ENCODE assay signal across 27 cellular contexts in genomic region chr15:27487846-27488245, GRCh38.
"Had no signal": no experiment of that assay in that cellular context is flagged by ENCODE, and none has a peak within 500 bp of the region (broad histone marks: within the 10 kb centered on the region; RNA-seq: fewer than 3 reads in every experiment).

No MANE protein-coding gene starts in this region.

- DNase-seq: activated CD4-positive, alpha-beta memory T cell treated with anti-CD3 and anti-CD28 coated beads, Interleukin-2, amount 10 ng/mL, durations not matched to agents 7 days and 5 days; activated CD4-positive, alpha-beta T cell treated with anti-CD3 and anti-CD28 coated beads for 1 hour; activated CD4-positive, alpha-beta T cell treated with anti-CD3 and anti-CD28 coated beads for 4 hours; activated CD4-positive, alpha-beta T cell treated with anti-CD3 and anti-CD28 coated beads, Interleukin-2, amount 10 ng/mL, durations not matched to agents 7 days and 5 days; activated CD4-positive, alpha-beta T cell treated with anti-CD3 and anti-CD28 coated beads, Interleukin-2, amount 50 U/mL, for 4 hours; activated CD8-positive, alpha-beta memory T cell treated with anti-CD3 and anti-CD28 coated beads, Interleukin-2, amount 50 U/mL, for 48 hours; activated effector memory CD4-positive, alpha-beta T cell treated with Interleukin-2 at 50 U/mL for 16 hours; activated gamma-delta T cell treated with Interleukin-2 at 50 U/mL for 16 hours; activated naive CD4-positive, alpha-beta T cell treated with anti-CD3 and anti-CD28 coated beads, Interleukin-2, amount 50 U/mL, for 16 hours; activated naive CD4-positive, alpha-beta T cell treated with Interleukin-2 at 50 U/mL for 16 hours; activated T-cell treated with anti-CD3 and anti-CD28 coated beads for 4 hours; activated T-cell treated with anti-CD3 and anti-CD28 coated beads, Interleukin-2, amount 50 U/mL, for 24 hours; activated T-cell treated with anti-CD3 and anti-CD28 coated beads, Interleukin-2, amount 50 U/mL, for 72 hours; amniotic stem cell; anterior cingulate cortex; brain microvascular endothelial cell; dorsolateral prefrontal cortex; effector memory CD4-positive, alpha-beta T cell; endodermal cell; foreskin fibroblast; head of caudate nucleus; T-helper 2 cell had no signal

- H3K4me3 Mint-ChIP-seq: activated CD4-positive, alpha-beta memory T cell treated with anti-CD3 and anti-CD28 coated beads, Interleukin-2, amount 10 ng/mL, durations not matched to agents 7 days and 5 days; activated CD4-positive, alpha-beta T cell treated with anti-CD3 and anti-CD28 coated beads, Interleukin-2, amount 10 ng/mL, durations not matched to agents 7 days and 5 days; activated naive CD8-positive, alpha-beta T cell; activated T-cell treated with anti-CD3 and anti-CD28 coated beads, Interleukin-2, amount 50 U/mL, for 24 hours; activated T-cell treated with anti-CD3 and anti-CD28 coated beads, Interleukin-2, amount 50 U/mL, for 72 hours; activated T-helper 17 cell treated with anti-CD3 and anti-CD28 coated beads, Interleukin-2, amount 50 U/mL, for 72 hours; central memory CD8-positive, alpha-beta T cell; dendritic cell treated with granulocyte-macrophage colony-stimulating factor and Interleukin-4, amounts not matched to agents 40 ng/mL and 50 ng/mL, for 4 days; endodermal cell; WTC11 had no signal

- H3K9me3 Mint-ChIP-seq: endodermal cell had no signal

- H3K27me3 Mint-ChIP-seq: activated CD4-positive, alpha-beta memory T cell treated with anti-CD3 and anti-CD28 coated beads, Interleukin-2, amount 10 ng/mL, durations not matched to agents 7 days and 5 days; activated CD4-positive, alpha-beta T cell treated with anti-CD3 and anti-CD28 coated beads, Interleukin-2, amount 10 ng/mL, durations not matched to agents 7 days and 5 days; activated naive CD8-positive, alpha-beta T cell; activated T-cell treated with anti-CD3 and anti-CD28 coated beads, Interleukin-2, amount 50 U/mL, for 24 hours; activated T-helper 17 cell treated with anti-CD3 and anti-CD28 coated beads, Interleukin-2, amount 50 U/mL, for 72 hours; central memory CD8-positive, alpha-beta T cell; dendritic cell treated with granulocyte-macrophage colony-stimulating factor and Interleukin-4, amounts not matched to agents 40 ng/mL and 50 ng/mL, for 4 days had no signal

- H3K27ac Mint-ChIP-seq: activated CD4-positive, alpha-beta memory T cell treated with anti-CD3 and anti-CD28 coated beads, Interleukin-2, amount 10 ng/mL, durations not matched to agents 7 days and 5 days; activated CD4-positive, alpha-beta T cell treated with anti-CD3 and anti-CD28 coated beads, Interleukin-2, amount 10 ng/mL, durations not matched to agents 7 days and 5 days; activated naive CD8-positive, alpha-beta T cell; activated T-cell treated with anti-CD3 and anti-CD28 coated beads, Interleukin-2, amount 50 U/mL, for 24 hours; activated T-cell treated with anti-CD3 and anti-CD28 coated beads, Interleukin-2, amount 50 U/mL, for 72 hours; activated T-helper 17 cell treated with anti-CD3 and anti-CD28 coated beads, Interleukin-2, amount 50 U/mL, for 72 hours; dendritic cell treated with granulocyte-macrophage colony-stimulating factor and Interleukin-4, amounts not matched to agents 40 ng/mL and 50 ng/mL, for 4 days; endodermal cell; WTC11 had no signal

- H3K36me3 Mint-ChIP-seq: activated naive CD8-positive, alpha-beta T cell; WTC11 had no signal

- H3K4me1 Mint-ChIP-seq: activated CD4-positive, alpha-beta memory T cell treated with anti-CD3 and anti-CD28 coated beads, Interleukin-2, amount 10 ng/mL, durations not matched to agents 7 days and 5 days; activated CD4-positive, alpha-beta T cell treated with anti-CD3 and anti-CD28 coated beads, Interleukin-2, amount 10 ng/mL, durations not matched to agents 7 days and 5 days; activated T-helper 17 cell treated with anti-CD3 and anti-CD28 coated beads, Interleukin-2, amount 50 U/mL, for 72 hours; central memory CD8-positive, alpha-beta T cell had no signal
